1 cellular context compared by ENCODE assay signal in the genomic region with DNA sequence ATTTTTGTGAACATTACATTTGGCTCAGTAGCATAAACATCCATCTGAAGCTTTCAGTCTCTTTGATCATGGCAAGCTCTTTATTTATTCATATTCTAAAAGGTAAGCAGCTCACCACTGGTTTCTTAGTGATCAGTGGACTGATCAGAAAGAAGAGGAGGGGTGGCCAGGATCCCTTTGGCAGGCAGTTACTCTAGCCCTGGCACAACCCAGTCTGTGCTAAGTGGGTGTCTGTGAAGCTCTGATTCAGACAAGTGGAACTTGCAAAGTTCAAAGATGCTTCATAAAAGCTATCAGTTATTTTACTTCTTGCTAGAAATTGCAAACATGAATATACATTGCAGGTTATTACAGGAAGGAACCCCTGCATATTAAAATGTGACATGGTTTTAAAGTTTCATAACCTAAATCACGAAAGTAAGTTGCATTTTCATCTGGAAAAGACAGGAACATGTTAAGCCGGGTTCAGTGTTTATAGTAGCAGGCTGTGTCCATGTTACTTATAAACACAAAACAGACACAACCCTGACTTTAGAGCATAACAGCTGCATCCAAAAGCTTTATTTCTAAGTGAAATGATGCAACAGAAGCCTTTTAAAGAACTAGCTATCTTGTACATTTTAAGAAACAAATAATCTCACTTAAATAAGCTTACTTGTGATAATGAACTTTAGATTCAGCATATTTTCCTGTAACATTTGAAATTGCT.
TF ChIP-seq lines count a peak whose summit lies in the region.

No MANE protein-coding gene starts in this region.

TF ChIP-seq in IMR-90, 13 proteins besides CTCF, POLR2A, EP300 and RAD21 (continued from another document):
- TF ChIP-seq MAFK (IDR thresholded peaks at IDR 0.05; ENCODE audit: low read depth, low read length): no peak
- TF ChIP-seq MXI1 (IDR thresholded peaks at IDR 0.05; ENCODE audit: borderline replicate concordance, low read depth, low read length): no peak
- no peak for TF ChIP-seq CEBPB (IDR thresholded peaks at IDR 0.05; ENCODE audit: low read depth, low read length)
